Comparison of ENCODE assay signal across 9 cellular contexts in genomic region chr5:43396762-43397304, GRCh38. TPM values are rescaled to one million over a fixed set of nuclear protein-coding genes. Genes with fewer than 3 reads are reported as not detected.
DNase-seq lines count a peak whose midpoint lies in the region; ATAC-seq, FAIRE-seq and TF ChIP-seq lines count a peak whose summit lies in the region.
"Had no signal": no experiment of that assay in that cellular context is flagged by ENCODE, and none has a peak within 500 bp of the region (broad histone marks: within the 10 kb centered on the region; RNA-seq: fewer than 3 reads in every experiment).

No MANE protein-coding gene starts in this region.

- CTCF ChIA-PET in A549 (lab: Yijun Ruan, JAX): interaction anchor here (4.2 to 7.3 kb wide), 2 partner anchors 7 to 88 kb away, joined by 20 to 55 read pairs; partner anchors contain the start of gene TMEM267

- no peak for TF ChIP-seq EP300 in A549 (IDR thresholded peaks at IDR 0.05)

- TF ChIP-seq CTCF in A549 (IDR thresholded peaks at IDR 0.05): no peak
- no peak for TF ChIP-seq CTCF in brain (conservative IDR thresholded peaks at IDR 0.05)
- TF ChIP-seq CTCF in left lung (IDR thresholded peaks at IDR 0.05): no peak

- peak in 1 of 2 experiments; percentile 17 for DNase-seq in A549 (ENCODE audit: low read depth in 1 of 2, low spot score in 1 of 2)
- peak; percentile 18 for DNase-seq in UCSD-AML1 (lab: John Stamatoyannopoulos, UW; ENCODE audit: unreplicated experiment)
- peak; percentile 64 to 90 for DNase-seq in left lung
- DNase-seq in stimulated activated CD8-positive, alpha-beta memory T cell treated with anti-CD3 and anti-CD28 coated beads, Interleukin-15, amount 100 ng/mL, for 24 hours (ENCODE audit: low read depth): peak; percentile 43
- no peak for DNase-seq in NCI-H345 (lab: John Stamatoyannopoulos, UW)

- no peaks in the 10 kb centered on the region for H3K9me3 ChIP-seq in A549
- H3K9me3 ChIP-seq in left lung: no peaks in the 10 kb centered on the region

- POLR2A ChIA-PET in A549 (lab: Yijun Ruan, JAX): no interaction called here

- no peaks in the 10 kb centered on the region for H3K4me1 Mint-ChIP-seq in brain

- H3K27me3 ChIP-seq in left lung: peaks cover 0 to 9% of the 10 kb centered on the region in 2 donors

- peak overlapping the region; percentile 47 to 50; a peak in 5 of 6 replicates for H3K27ac ChIP-seq in A549
- H3K27ac ChIP-seq in left lung: peak overlapping the region; percentile 56 to 66

- H3K27me3 Mint-ChIP-seq in brain: peaks cover 23% of the 10 kb centered on the region

- peak overlapping the region; percentile 71 for H3K4me2 ChIP-seq in A549

- H3K4me1 ChIP-seq in A549: peaks cover 2% of the 10 kb centered on the region; the same call in 1 of the 3 replicates
- peaks cover 0 to 9% of the 10 kb centered on the region in 2 donors for H3K4me1 ChIP-seq in left lung

- H3K4me3 Mint-ChIP-seq in brain: peak overlapping the region; percentile 65 to 80 (median 70)

- ATAC-seq in A549: peak; percentile 75 to 83
- peak; percentile 98 for ATAC-seq in GM18909 (IDR thresholded peaks at IDR 0.05; ENCODE audit: poor library complexity, unreplicated experiment)
- peak; percentile 98 for ATAC-seq in HG03159 (IDR thresholded peaks at IDR 0.05; ENCODE audit: unreplicated experiment)
- ATAC-seq in left lung: peak; percentile 98

- WGBS in A549 (ENCODE audit: missing lambda C conversion rate): 48% methylated on average over 51 of the region's 53 CpGs

- TF ChIP-seq POLR2A in A549 (IDR thresholded peaks at IDR 0.05; ENCODE audit: low read length): no peak

- H3K4me3 ChIP-seq in A549 (peak overlapping the region; percentile 37), left lung (peak overlapping the region; percentile 43 to 47)

- peaks cover 0 to 3% (median 0%) of the 10 kb centered on the region in 5 experiments for H3K9me3 Mint-ChIP-seq in brain

- no peak for FAIRE-seq in A549 (lab: Jason Lieb, UNC)

- intact Hi-C loops in left lung (cut with DNase I): loop anchor here in 1 of 2 donors (10.0 kb wide), 1 partner anchor 88 kb away; the partner anchor contains the start of gene TMEM267

- TF ChIP-seq RAD21 in A549 (conservative IDR thresholded peaks at IDR 0.05 in 1 of 2, IDR thresholded peaks at IDR 0.05 in 1 of 2): no peak

- H3K27ac Mint-ChIP-seq in brain: no peak overlapping the region

- no peaks in the 10 kb centered on the region for H3K36me3 ChIP-seq in left lung

- no peaks in the 10 kb centered on the region for H3K36me3 Mint-ChIP-seq in brain

TF ChIP-seq in A549, 52 proteins besides CTCF, POLR2A, EP300 and RAD21:
- TF ChIP-seq CBX8 (IDR thresholded peaks at IDR 0.05): no peak
- TF ChIP-seq MAX (IDR thresholded peaks at IDR 0.05): peak; percentile 78
- TF ChIP-seq E2F6 (IDR thresholded peaks at IDR 0.05; ENCODE audit: borderline replicate concordance, low read depth): peak; percentile 89
- TF ChIP-seq, protein P1, sequence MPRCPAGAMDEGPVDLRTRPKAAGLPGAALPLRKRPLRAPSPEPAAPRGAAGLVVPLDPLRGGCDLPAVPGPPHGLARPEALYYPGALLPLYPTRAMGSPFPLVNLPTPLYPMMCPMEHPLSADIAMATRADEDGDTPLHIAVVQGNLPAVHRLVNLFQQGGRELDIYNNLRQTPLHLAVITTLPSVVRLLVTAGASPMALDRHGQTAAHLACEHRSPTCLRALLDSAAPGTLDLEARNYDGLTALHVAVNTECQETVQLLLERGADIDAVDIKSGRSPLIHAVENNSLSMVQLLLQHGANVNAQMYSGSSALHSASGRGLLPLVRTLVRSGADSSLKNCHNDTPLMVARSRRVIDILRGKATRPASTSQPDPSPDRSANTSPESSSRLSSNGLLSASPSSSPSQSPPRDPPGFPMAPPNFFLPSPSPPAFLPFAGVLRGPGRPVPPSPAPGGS (IDR thresholded peaks at IDR 0.05): no peak

RNA-seq across cellular contexts. Expression of gene CCL28, which starts 15.4 kb away (rescaled TPM):
- 0.39 and 0.50 TPM in 2 replicates for polyA plus RNA-seq in A549 (2011; rRNA removed)
- 0.07 and 0.09 TPM in 2 replicates for polyA plus RNA-seq in A549 (2012; cell fraction: cytosol; rRNA removed)
- polyA plus RNA-seq in A549 (2012; cell fraction: nucleus; rRNA removed): 0.02 and 0.16 TPM in 2 replicates
- 0.09 to 0.15 TPM (median 0.13 TPM) in 3 replicates for polyA plus RNA-seq in A549 (2017; fragmentation: RNase III; extraction: RNeasy Plus Mini Kit Qiagen cat#74134 plus additional on column Dnase treatment)
- polyA minus RNA-seq in A549 (2011; rRNA and poly(A)+ RNA removed): 0.29 and 0.45 TPM in 2 replicates
- 0.64 TPM for polyA plus RNA-seq in brain (ENCODE audit: insufficient read depth, low read depth, low replicate concordance)
- 1 to 10 TPM; 5.3 to 6.4 TPM for total RNA-seq in left lung
- total RNA-seq: Daoy had no signal
